26 cellular contexts compared by ENCODE assay signal in genomic region chr13:97333983-97334382, GRCh38.
"Had no signal": no experiment of that assay in that cellular context is flagged by ENCODE, and none has a peak within 500 bp of the region (broad histone marks: within the 10 kb centered on the region; RNA-seq: fewer than 3 reads in every experiment).

No MANE protein-coding gene starts in this region.

- H3K4me2 ChIP-seq: hepatocyte had no signal

- H2AFZ ChIP-seq: hepatocyte had no signal

- H3K27ac Mint-ChIP-seq: activated naive CD4-positive, alpha-beta T cell treated with anti-CD3 and anti-CD28 coated beads, Interleukin-2, amount 10 ng/mL, durations not matched to agents 7 days and 5 days; endodermal cell; nephron progenitor cell; stimulated activated memory B cell treated with anti-CD40 and anti-IgM and Interleukin-4, amounts not matched to agents 10 μg/mL and 1 μg/mL and 100 μg/mL, for 72 hours; T-helper 1 cell treated with Interleukin-12 subunit alpha and Interleukin-12 subunit beta and Interleukin-4 antibody, amounts not matched to agents 30 μg/mL and 1 μg/mL, for 36 hours; type B pancreatic cell; WTC11 had no signal

- H3K36me3 Mint-ChIP-seq: activated naive CD4-positive, alpha-beta T cell treated with anti-CD3 and anti-CD28 coated beads, Interleukin-2, amount 10 ng/mL, durations not matched to agents 7 days and 5 days; brain; WTC11 had no signal

- H3K4me1 Mint-ChIP-seq: activated naive CD4-positive, alpha-beta T cell treated with anti-CD3 and anti-CD28 coated beads, Interleukin-2, amount 10 ng/mL, durations not matched to agents 7 days and 5 days; stimulated activated memory B cell treated with anti-CD40 and anti-IgM and Interleukin-4, amounts not matched to agents 10 μg/mL and 1 μg/mL and 100 μg/mL, for 72 hours had no signal

- FAIRE-seq: pancreas had no signal

- H3K27me3 ChIP-seq: hepatocyte, pancreas, SJSA1 had no signal

- DNase-seq: activated CD4-positive, alpha-beta memory T cell treated with anti-CD3 and anti-CD28 coated beads for 36 hours; activated CD4-positive, alpha-beta T cell treated with anti-CD3 and anti-CD28 coated beads for 48 hours; activated effector memory CD4-positive, alpha-beta T cell treated with Interleukin-2 at 50 U/mL for 16 hours; activated naive CD4-positive, alpha-beta T cell treated with anti-CD3 and anti-CD28 coated beads, Interleukin-2, amount 10 ng/mL, durations not matched to agents 7 days and 5 days; activated T-cell treated with anti-CD3 and anti-CD28 coated beads, Interleukin-2, amount 50 U/mL, for 48 hours; amygdala; endodermal cell; foreskin melanocyte; glutamatergic neuron; kidney glomerular epithelial cell; left ventricle myocardium inferior; nephron progenitor cell; pancreas; psoas muscle; right cardiac atrium; stimulated activated CD4-positive, alpha-beta T cell treated with anti-CD3 and anti-CD28 coated beads, Interleukin-2, amount 100 ng/mL, for 24 hours; T1000 had no signal

- H3K27ac ChIP-seq: coronary artery, epithelial cell of prostate, hepatocyte, pancreas, psoas muscle, SJSA1 had no signal

- H3K4me3 ChIP-seq: coronary artery, hepatocyte, left ventricle myocardium inferior, pancreas, psoas muscle, SJSA1 had no signal

- H3K4me3 Mint-ChIP-seq: activated CD4-positive, alpha-beta memory T cell treated with anti-CD3 and anti-CD28 coated beads for 36 hours; activated naive CD4-positive, alpha-beta T cell treated with anti-CD3 and anti-CD28 coated beads, Interleukin-2, amount 10 ng/mL, durations not matched to agents 7 days and 5 days; brain; endodermal cell; nephron progenitor cell; stimulated activated memory B cell treated with anti-CD40 and anti-IgM and Interleukin-4, amounts not matched to agents 10 μg/mL and 1 μg/mL and 100 μg/mL, for 72 hours; T-helper 1 cell treated with Interleukin-12 subunit alpha and Interleukin-12 subunit beta and Interleukin-4 antibody, amounts not matched to agents 30 μg/mL and 1 μg/mL, for 36 hours; type B pancreatic cell; WTC11 had no signal

- H3K27me3 Mint-ChIP-seq: activated CD4-positive, alpha-beta memory T cell treated with anti-CD3 and anti-CD28 coated beads for 36 hours; activated naive CD4-positive, alpha-beta T cell treated with anti-CD3 and anti-CD28 coated beads, Interleukin-2, amount 10 ng/mL, durations not matched to agents 7 days and 5 days; brain; stimulated activated memory B cell treated with anti-CD40 and anti-IgM and Interleukin-4, amounts not matched to agents 10 μg/mL and 1 μg/mL and 100 μg/mL, for 72 hours; type B pancreatic cell had no signal

- H3K9me3 Mint-ChIP-seq: activated CD4-positive, alpha-beta memory T cell treated with anti-CD3 and anti-CD28 coated beads for 36 hours; activated naive CD4-positive, alpha-beta T cell treated with anti-CD3 and anti-CD28 coated beads, Interleukin-2, amount 10 ng/mL, durations not matched to agents 7 days and 5 days; brain; endodermal cell; nephron progenitor cell; stimulated activated memory B cell treated with anti-CD40 and anti-IgM and Interleukin-4, amounts not matched to agents 10 μg/mL and 1 μg/mL and 100 μg/mL, for 72 hours; T-helper 1 cell treated with Interleukin-12 subunit alpha and Interleukin-12 subunit beta and Interleukin-4 antibody, amounts not matched to agents 30 μg/mL and 1 μg/mL, for 36 hours; type B pancreatic cell; WTC11 had no signal

- ATAC-seq: psoas muscle; right cardiac atrium; stimulated activated memory B cell treated with anti-CD40 and anti-IgM and Interleukin-4, amounts not matched to agents 10 μg/mL and 1 μg/mL and 100 μg/mL, for 72 hours; WTC11 had no signal

- H3K9me3 ChIP-seq: left ventricle myocardium inferior, pancreas, psoas muscle, SJSA1 had no signal
